24 cellular contexts compared by ENCODE assay signal in genomic region chr18:5588529-5588928, GRCh38. TPM values are rescaled to one million over a fixed set of nuclear protein-coding genes. Genes with fewer than 3 reads are reported as not detected.
DNase-seq lines count a peak whose midpoint lies in the region; ATAC-seq and TF ChIP-seq lines count a peak whose summit lies in the region.
"Had no signal": no experiment of that assay in that cellular context is flagged by ENCODE, and none has a peak within 500 bp of the region (broad histone marks: within the 10 kb centered on the region; RNA-seq: fewer than 3 reads in every experiment).

No MANE protein-coding gene starts in this region.

- H3K9me2 ChIP-seq in hepatocyte (replicated peaks; ENCODE audit: insufficient read depth) = no peaks in the 10 kb centered on the region

- H3K4me1 Mint-ChIP-seq in activated CD8-positive, alpha-beta memory T cell treated with anti-CD3 and anti-CD28 coated beads, Interleukin-2, amount 10 ng/mL, durations not matched to agents 7 days and 5 days = no peaks in the 10 kb centered on the region
- H3K4me1 Mint-ChIP-seq: CD4-positive, alpha-beta memory T cell; CD4-positive, CD25-positive, alpha-beta regulatory T cell; CD8-positive, alpha-beta memory T cell had no signal

- no peak for TF ChIP-seq CTCF in hepatocyte (IDR thresholded peaks at IDR 0.05; ENCODE audit: poor library complexity)
- TF ChIP-seq CTCF in mucosa of descending colon (IDR thresholded peaks at IDR 0.05) = no peak

- H3K9me3 Mint-ChIP-seq in activated CD8-positive, alpha-beta memory T cell treated with anti-CD3 and anti-CD28 coated beads, Interleukin-2, amount 10 ng/mL, durations not matched to agents 7 days and 5 days (ENCODE audit: low read depth) = peaks cover 4% of the 10 kb centered on the region

- no peaks in the 10 kb centered on the region for H4K20me1 ChIP-seq in hepatocyte (ENCODE audit: insufficient read depth, poor library complexity, severe bottlenecking)
- H4K20me1 ChIP-seq: BLaER1 had no signal

- ATAC-seq in mucosa of descending colon (peak; percentile 78), GM19023 (IDR thresholded peaks at IDR 0.05; ENCODE audit: unreplicated experiment) (no peak)
- ATAC-seq in activated CD8-positive, alpha-beta memory T cell treated with anti-CD3 and anti-CD28 coated beads, Interleukin-2, amount 10 ng/mL, durations not matched to agents 7 days and 5 days = no peak
- ATAC-seq: GM12878 had no signal

- H3K4me3 ChIP-seq in hepatocyte (no peak overlapping the region), mucosa of descending colon (no peak overlapping the region)
- H3K4me3 ChIP-seq: BLaER1, GM12878 had no signal

- no peak overlapping the region for H2AFZ ChIP-seq in hepatocyte

- H3K36me3 ChIP-seq in hepatocyte (replicated peaks; ENCODE audit: insufficient read depth, low read depth) (no peaks in the 10 kb centered on the region), mucosa of descending colon (ENCODE audit: low read depth) (no peaks in the 10 kb centered on the region)
- H3K36me3 ChIP-seq: BE2C, BLaER1 had no signal

- no peaks in the 10 kb centered on the region for H3K79me2 ChIP-seq in hepatocyte

- no peaks in the 10 kb centered on the region for H3K36me3 Mint-ChIP-seq in activated CD8-positive, alpha-beta memory T cell treated with anti-CD3 and anti-CD28 coated beads, Interleukin-2, amount 10 ng/mL, durations not matched to agents 7 days and 5 days
- H3K36me3 Mint-ChIP-seq: CD14-positive monocyte; CD4-positive, CD25-positive, alpha-beta regulatory T cell; CD8-positive, alpha-beta memory T cell had no signal

- H3K27ac ChIP-seq in hepatocyte = no peak overlapping the region
- H3K27ac ChIP-seq: BLaER1 had no signal

- no peak overlapping the region for H3K27ac Mint-ChIP-seq in activated CD8-positive, alpha-beta memory T cell treated with anti-CD3 and anti-CD28 coated beads, Interleukin-2, amount 10 ng/mL, durations not matched to agents 7 days and 5 days
- H3K27ac Mint-ChIP-seq: CD14-positive monocyte; CD4-positive, alpha-beta memory T cell; CD4-positive, CD25-positive, alpha-beta regulatory T cell; CD8-positive, alpha-beta memory T cell had no signal

- intact Hi-C loops in mucosa of descending colon (cut with DNase I, micrococcal nuclease) = no loop called here

- H3K4me2 ChIP-seq in hepatocyte = no peak overlapping the region
- H3K4me2 ChIP-seq: BLaER1 had no signal

- peaks cover 2% of the 10 kb centered on the region for H3K27me3 Mint-ChIP-seq in activated CD8-positive, alpha-beta memory T cell treated with anti-CD3 and anti-CD28 coated beads, Interleukin-2, amount 10 ng/mL, durations not matched to agents 7 days and 5 days
- H3K27me3 Mint-ChIP-seq: CD4-positive, CD25-positive, alpha-beta regulatory T cell had no signal

- no peak overlapping the region for H3K4me3 Mint-ChIP-seq in activated CD8-positive, alpha-beta memory T cell treated with anti-CD3 and anti-CD28 coated beads, Interleukin-2, amount 10 ng/mL, durations not matched to agents 7 days and 5 days
- H3K4me3 Mint-ChIP-seq: CD14-positive monocyte; CD4-positive, alpha-beta memory T cell; CD4-positive, CD25-positive, alpha-beta regulatory T cell; CD8-positive, alpha-beta memory T cell had no signal

- CTCF ChIA-PET in activated CD8-positive, alpha-beta memory T cell treated with anti-CD3 and anti-CD28 coated beads, Interleukin-2, amount 10 ng/mL, durations not matched to agents 7 days and 5 days (lab: Charles Lee) = no interaction called here

- DNase-seq in NCI-H69 (lab: John Stamatoyannopoulos, UW) (peak; percentile 63), hepatocyte (ENCODE audit: low spot score) (peak; percentile 10), mucosa of descending colon (no peak), cerebellar cortex (ENCODE audit: low spot score) (no peak)
- no peak for DNase-seq in activated CD8-positive, alpha-beta memory T cell treated with anti-CD3 and anti-CD28 coated beads, Interleukin-2, amount 10 ng/mL, durations not matched to agents 7 days and 5 days
- DNase-seq: 8988T; ACHN; BE2C; C1 segment of cervical spinal cord; CD4-positive, alpha-beta memory T cell; CD4-positive, CD25-positive, alpha-beta regulatory T cell; CD8-positive, alpha-beta memory T cell; COR-L47; DMS 273 treated with DMSO at 0.1 percent for 48 hours; DMS153; DMS53; DMS79; DND-41; EL; GDM1 had no signal

- H3K4me1 ChIP-seq in hepatocyte (ENCODE audit: insufficient read depth) (no peaks in the 10 kb centered on the region), mucosa of descending colon (ENCODE audit: low read depth) (no peaks in the 10 kb centered on the region)
- H3K4me1 ChIP-seq: BE2C, BLaER1 had no signal

- H3K9me3 ChIP-seq in hepatocyte (ENCODE audit: low read depth) = no peaks in the 10 kb centered on the region
- H3K9me3 ChIP-seq in mucosa of descending colon = no peaks in the 10 kb centered on the region
- H3K9me3 ChIP-seq: BE2C had no signal

- H3K27me3 ChIP-seq in hepatocyte = no peaks in the 10 kb centered on the region
- H3K27me3 ChIP-seq: BE2C, BLaER1 had no signal

RNA-seq across cellular contexts. Expression of gene EPB41L3, which starts 44.7 kb away (rescaled TPM):
- 24.5 and 31.7 TPM in 2 replicates for total RNA-seq in hepatocyte
- 20.8 and 22.9 TPM in 2 replicates for polyA plus RNA-seq in hepatocyte
- 10 to 100 TPM; 83.3 to 98.9 (median 97.3) TPM for total RNA-seq in mucosa of descending colon
- under 1 TPM in 1 of 2 experiments, not detected in 1; 0.45 TPM for total RNA-seq in activated CD8-positive, alpha-beta memory T cell treated with anti-CD3 and anti-CD28 coated beads, Interleukin-2, amount 10 ng/mL, durations not matched to agents 7 days and 5 days
- polyA plus RNA-seq: CD4-positive, CD25-positive, alpha-beta regulatory T cell; CD8-positive, alpha-beta memory T cell had no signal

Comparison
In these comparisons a context has a peak if more than half of its experiments do, and no peak if none do; other contexts are left out.
1. DNase-seq: peak in NCI-H69 (single experiment) and hepatocyte (single experiment); none in mucosa of descending colon (0 of 3), cerebellar cortex (single experiment) and activated CD8-positive, alpha-beta memory T cell treated with anti-CD3 and anti-CD28 coated beads, Interleukin-2, amount 10 ng/mL, durations not matched to agents 7 days and 5 days (single experiment).
2. RNA of gene EPB41L3, which starts 44.7 kb away (total RNA-seq): 83.3 to 98.9 TPM in mucosa of descending colon and 24.5 to 31.7 TPM in hepatocyte; 0.45 TPM in activated CD8-positive, alpha-beta memory T cell treated with anti-CD3 and anti-CD28 coated beads, Interleukin-2, amount 10 ng/mL, durations not matched to agents 7 days and 5 days; every median in the first group is over 10 times any median in the second.